8 cellular contexts compared by ENCODE assay signal in genomic region chr1:173475564-173476196, GRCh38. TPM values are rescaled to one million over a fixed set of nuclear protein-coding genes. Genes with fewer than 3 reads are reported as not detected.
DNase-seq lines count a peak whose midpoint lies in the region; ATAC-seq and TF ChIP-seq lines count a peak whose summit lies in the region.

No MANE protein-coding gene starts in this region.

- peaks cover 22 to 38% (median 23%) of the 10 kb centered on the region in 3 donors for H3K36me3 Mint-ChIP-seq in naive thymus-derived CD8-positive, alpha-beta T cell

- peaks cover 0 to 13% (median 6%) of the 10 kb centered on the region in 9 donors for H3K9me3 Mint-ChIP-seq in naive thymus-derived CD8-positive, alpha-beta T cell

- H3K27me3 ChIP-seq in Peyer's patch = no peaks in the 10 kb centered on the region
- H3K27me3 ChIP-seq in ectodermal cell (ENCODE audit: control insufficient read depth, insufficient read depth, low read length, poor library complexity, severe bottlenecking) = no peaks in the 10 kb centered on the region

- ATAC-seq in naive thymus-derived CD8-positive, alpha-beta T cell = no peak
- no peak for ATAC-seq in GM21447 (IDR thresholded peaks at IDR 0.05; ENCODE audit: unreplicated experiment)

- POLR2A ChIA-PET in naive thymus-derived CD8-positive, alpha-beta T cell (lab: Charles Lee) = interaction anchor here (1.3 to 3.5 kb wide), 6 partner anchors 12 to 547 kb away, joined by 4 to 34 read pairs (median 17); partner anchors contain the start of genes CENPL, DARS2, GAS5 and KLHL20

- TF ChIP-seq CTCF in Peyer's patch (IDR thresholded peaks at IDR 0.05) = no peak

- H3K4me1 ChIP-seq in Peyer's patch (peaks cover 0 to 49% (median 13%) of the 10 kb centered on the region in 4 donors), ectodermal cell (ENCODE audit: control insufficient read depth, insufficient read depth, low read length) (peaks cover 16% of the 10 kb centered on the region)

- H3K4me3 ChIP-seq in Peyer's patch (peak overlapping the region; percentile 83 to 86 (median 84)), ectodermal cell (ENCODE audit: insufficient read depth, low read depth, low read length) (peak overlapping the region; percentile 87)

- H3K9me3 ChIP-seq in Peyer's patch = peaks cover 0 to 5% (median 2%) of the 10 kb centered on the region in 4 donors
- no peaks in the 10 kb centered on the region for H3K9me3 ChIP-seq in ectodermal cell (ENCODE audit: control insufficient read depth, low read length)

- no peaks in the 10 kb centered on the region for H3K27me3 Mint-ChIP-seq in naive thymus-derived CD8-positive, alpha-beta T cell

- H3K27ac ChIP-seq in Peyer's patch (peak overlapping the region in 3 of 4 donors; percentile 92 to 96 (median 94)), ectodermal cell (ENCODE audit: insufficient read depth, low read depth, low read length, poor library complexity, severe bottlenecking) (no peak overlapping the region)

- no peak for TF ChIP-seq POLR2A in Peyer's patch (IDR thresholded peaks at IDR 0.05)

- WGBS in ectodermal cell, 2 experiments = 79 to 84% methylated on average over 5 of the region's 5 CpGs

- H3K36me3 ChIP-seq in Peyer's patch = no peaks in the 10 kb centered on the region
- peaks cover 6% of the 10 kb centered on the region for H3K36me3 ChIP-seq in ectodermal cell (ENCODE audit: control insufficient read depth, insufficient read depth, low read length)

- peaks cover 37 to 61% (median 59%) of the 10 kb centered on the region in 4 donors for H3K4me1 Mint-ChIP-seq in naive thymus-derived CD8-positive, alpha-beta T cell

- peak overlapping the region; percentile 54 to 94 (median 80) for H3K27ac Mint-ChIP-seq in naive thymus-derived CD8-positive, alpha-beta T cell

- peak overlapping the region; percentile 82 to 94 (median 90) for H3K4me3 Mint-ChIP-seq in naive thymus-derived CD8-positive, alpha-beta T cell

- DNase-seq in activated CD4-positive, alpha-beta T cell treated with anti-CD3 and anti-CD28 coated beads for 48 hours = peak; percentile 42
- DNase-seq in activated CD4-positive, alpha-beta T cell treated with anti-CD3 and anti-CD28 coated beads for 1 hour = no peak
- DNase-seq in Peyer's patch (no peak), GM19238 (ENCODE audit: insufficient read length, low spot score) (no peak), NCI-H1436 (lab: John Stamatoyannopoulos, UW) (no peak)
- DNase-seq in naive thymus-derived CD8-positive, alpha-beta T cell = no peak

RNA-seq across cellular contexts. Expression of gene PRDX6, which starts 1.5 kb away (rescaled TPM):
- total RNA-seq in Peyer's patch = 100 to 1,000 TPM in 2 of 4 donors, 10 to 100 TPM in 2; 75.3 to 130 (median 108) TPM
- polyA plus RNA-seq in ectodermal cell (2013, experiment 1 of 4) = 344 TPM
- polyA plus RNA-seq in ectodermal cell (2013, experiment 2 of 4) = 421 TPM
- polyA plus RNA-seq in ectodermal cell (2013, experiment 3 of 4) = 333 TPM
- 384 TPM for polyA plus RNA-seq in ectodermal cell (2013, experiment 4 of 4)
- 100 to 1,000 TPM; 109 to 115 TPM for total RNA-seq in naive thymus-derived CD8-positive, alpha-beta T cell
- polyA plus RNA-seq in naive thymus-derived CD8-positive, alpha-beta T cell = 100 to 1,000 TPM; 181 to 269 (median 189) TPM
